ENCODE assay signal across 8 cellular contexts in genomic region chr5:150398432-150399157, GRCh38. TPM values are rescaled to one million over a fixed set of nuclear protein-coding genes. Genes with fewer than 3 reads are reported as not detected.
A peak's percentile ranks its signal among the peaks of the same experiment; 100 is the strongest.
DNase-seq lines count a peak whose midpoint lies in the region; ATAC-seq and TF ChIP-seq lines count a peak whose summit lies in the region.

No MANE protein-coding gene starts in this region.

- no peak overlapping the region for H3K4me3 Mint-ChIP-seq in osteocyte (ENCODE audit: unreplicated experiment)

- peak; percentile 70 for ATAC-seq in GM18909 (IDR thresholded peaks at IDR 0.05; ENCODE audit: poor library complexity, unreplicated experiment)
- peak; percentile 56 for ATAC-seq in HG03103 (IDR thresholded peaks at IDR 0.05; ENCODE audit: low read depth, unreplicated experiment)
- ATAC-seq in activated naive CD4-positive, alpha-beta T cell treated with anti-CD3 and anti-CD28 coated beads, Interleukin-2, amount 50 U/mL, for 72 hours: peak; percentile 22 to 57

- peak; percentile 24; the same call in 1 of the 2 replicates for TF ChIP-seq CTCF in BJ (IDR thresholded peaks at IDR 0.05; ENCODE audit: insufficient read depth, low read depth, low read length)
- no peak for TF ChIP-seq CTCF in osteocyte (IDR thresholded peaks at IDR 0.05)

- no peaks in the 10 kb centered on the region for H3K9me3 Mint-ChIP-seq in activated naive CD4-positive, alpha-beta T cell treated with anti-CD3 and anti-CD28 coated beads, Interleukin-2, amount 50 U/mL, for 72 hours
- no peaks in the 10 kb centered on the region for H3K9me3 Mint-ChIP-seq in osteocyte (ENCODE audit: unreplicated experiment)

- H3K27me3 Mint-ChIP-seq in osteocyte (ENCODE audit: unreplicated experiment): no peaks in the 10 kb centered on the region

- peaks cover 24% of the 10 kb centered on the region for H3K4me1 Mint-ChIP-seq in osteocyte (ENCODE audit: unreplicated experiment)

- H3K4me3 ChIP-seq in BJ (ENCODE audit: low read depth, low read length): no peak overlapping the region

- no peaks in the 10 kb centered on the region for H3K27me3 ChIP-seq in BJ (ENCODE audit: control insufficient read depth, insufficient read depth, low read length)

- CTCF ChIA-PET in BJ (lab: Yijun Ruan, JAX): interaction anchor here (0.9 to 2.3 kb wide), 9 partner anchors 11 to 234 kb away, joined by 3 to 7 read pairs (median 4); no protein-coding TSS in a partner anchor

- DNase-seq in BJ (ENCODE audit: low read depth): no peak
- DNase-seq in activated naive CD4-positive, alpha-beta T cell treated with anti-CD3 and anti-CD28 coated beads, Interleukin-2, amount 50 U/mL, for 72 hours (ENCODE audit: low spot score in 2 of 2): no peak
- no peak for DNase-seq in osteocyte (ENCODE audit: extremely low spot score, unreplicated experiment)
- no peak for DNase-seq in NCI-H345 treated with DMSO at 0.1 percent for 48 hours (lab: John Stamatoyannopoulos, UW; ENCODE audit: unreplicated experiment)
- no peak for DNase-seq in GOT3 (lab: John Stamatoyannopoulos, UW)
- DNase-seq in COLO668 (lab: John Stamatoyannopoulos, UW; ENCODE audit: unreplicated experiment): no peak

- peaks cover 14% of the 10 kb centered on the region for H3K36me3 ChIP-seq in BJ (ENCODE audit: control insufficient read depth, insufficient read depth, low read length)

- H3K36me3 Mint-ChIP-seq in activated naive CD4-positive, alpha-beta T cell treated with anti-CD3 and anti-CD28 coated beads, Interleukin-2, amount 50 U/mL, for 72 hours: peaks cover 8 to 14% of the 10 kb centered on the region in 2 donors
- peaks cover 36% of the 10 kb centered on the region for H3K36me3 Mint-ChIP-seq in osteocyte (ENCODE audit: unreplicated experiment)

- peak overlapping the region in 1 of 2 donors; percentile 75 for H3K27ac Mint-ChIP-seq in activated naive CD4-positive, alpha-beta T cell treated with anti-CD3 and anti-CD28 coated beads, Interleukin-2, amount 50 U/mL, for 72 hours
- peak overlapping the region; percentile 60 for H3K27ac Mint-ChIP-seq in osteocyte (ENCODE audit: unreplicated experiment)

- POLR2A ChIA-PET in BJ (lab: Charles Lee): interaction anchor here (0.5 to 0.6 kb wide), 2 partner anchors 11 to 12 kb away, joined by 6 to 7 read pairs; no protein-coding TSS in a partner anchor

RNA-seq across cellular contexts. Expression of gene CD74, which starts 14.1 kb away (rescaled TPM):
- 0.28 and 0.31 TPM in 2 replicates for polyA plus RNA-seq in BJ (2011; rRNA removed)
- not detected in 2 replicates for polyA minus RNA-seq in BJ (2011; rRNA and poly(A)+ RNA removed)
- total RNA-seq in activated naive CD4-positive, alpha-beta T cell treated with anti-CD3 and anti-CD28 coated beads, Interleukin-2, amount 50 U/mL, for 72 hours: 100 to 1,000 TPM; 249 to 277 TPM
- not detected in 2 replicates for total RNA-seq in osteocyte

RNA-seq across cellular contexts. Expression of gene TCOF1, which starts 41.1 kb away (rescaled TPM):
- 5.7 and 9.7 TPM in 2 replicates for polyA plus RNA-seq in BJ (2011; rRNA removed)
- 11.3 and 11.7 TPM in 2 replicates for polyA minus RNA-seq in BJ (2011; rRNA and poly(A)+ RNA removed)
- 10 to 100 TPM; 91.9 to 94.4 TPM for total RNA-seq in activated naive CD4-positive, alpha-beta T cell treated with anti-CD3 and anti-CD28 coated beads, Interleukin-2, amount 50 U/mL, for 72 hours
- 28.6 and 32.5 TPM in 2 replicates for total RNA-seq in osteocyte

RNA-seq across cellular contexts. Expression of gene RPS14, which starts 50.9 kb away (rescaled TPM):
- polyA plus RNA-seq in BJ (2011; rRNA removed): 2,496 and 3,512 TPM in 2 replicates
- 426 and 724 TPM in 2 replicates for polyA minus RNA-seq in BJ (2011; rRNA and poly(A)+ RNA removed)
- total RNA-seq in activated naive CD4-positive, alpha-beta T cell treated with anti-CD3 and anti-CD28 coated beads, Interleukin-2, amount 50 U/mL, for 72 hours: 1,000 to 10,000 TPM; 2,876 to 3,412 TPM
- 1,748 and 1,798 TPM in 2 replicates for total RNA-seq in osteocyte

Comparison
In these comparisons a context has a peak if more than half of its experiments do, and no peak if none do; other contexts are left out.
1. RNA of gene CD74, which starts 14.1 kb away (total RNA-seq): 249 to 277 TPM in activated naive CD4-positive, alpha-beta T cell treated with anti-CD3 and anti-CD28 coated beads, Interleukin-2, amount 50 U/mL, for 72 hours; not detected in osteocyte; every median in the first group is over 100 times any median in the second.
2. Peak in every context shown above with its lines, with median percentiles within 50 percentile points of each other: ATAC-seq.